Comparison of ENCODE assay signal across 11 cellular contexts in genomic region chr3:136545664-136546266, GRCh38.
A peak's percentile ranks its signal among the peaks of the same experiment; 100 is the strongest.
DNase-seq lines count a peak whose midpoint lies in the region; ATAC-seq and TF ChIP-seq lines count a peak whose summit lies in the region.
"Had no signal": no experiment of that assay in that cellular context is flagged by ENCODE, and none has a peak within 500 bp of the region (broad histone marks: within the 10 kb centered on the region; RNA-seq: fewer than 3 reads in every experiment).

No MANE protein-coding gene starts in this region.

- H3K4me3 Mint-ChIP-seq in glutamatergic neuron (ENCODE audit: unreplicated experiment): no peak overlapping the region
- H3K4me3 Mint-ChIP-seq: activated CD4-positive, alpha-beta T cell treated with anti-CD3 and anti-CD28 coated beads for 36 hours had no signal

- H3K36me3 ChIP-seq in SK-N-MC (ENCODE audit: insufficient read depth, low read length) (peaks cover 21% of the 10 kb centered on the region; the same call in 1 of the 2 replicates), psoas muscle (ENCODE audit: insufficient read depth in 1 of 2, low read depth in 1 of 2) (peaks cover 0 to 2% of the 10 kb centered on the region in 2 donors)

- H3K27me3 ChIP-seq in psoas muscle (ENCODE audit: insufficient read depth in 3 of 3, low read length in 2 of 3): no peaks in the 10 kb centered on the region

- ATAC-seq in psoas muscle (no peak), GM18505 (IDR thresholded peaks at IDR 0.05; ENCODE audit: unreplicated experiment) (no peak)
- ATAC-seq: activated CD4-positive, alpha-beta T cell treated with anti-CD3 and anti-CD28 coated beads for 36 hours had no signal

- H3K9me3 Mint-ChIP-seq in glutamatergic neuron (ENCODE audit: unreplicated experiment): peaks cover 1% of the 10 kb centered on the region

- H3K4me1 Mint-ChIP-seq in glutamatergic neuron (ENCODE audit: low read depth, unreplicated experiment): peaks cover 5% of the 10 kb centered on the region

- no peaks in the 10 kb centered on the region for H3K4me1 ChIP-seq in psoas muscle

- intact Hi-C loops in psoas muscle (cut with DNase I): loop anchor here in 1 of 2 donors (5.0 to 10.0 kb wide), 2 partner anchors 207 to 469 kb away; partner anchors contain the start of gene STAG1

- H3K36me3 Mint-ChIP-seq in glutamatergic neuron (ENCODE audit: unreplicated experiment): no peaks in the 10 kb centered on the region

- 82 to 89% (median 84%) methylated on average over 3 of the region's 3 CpGs for WGBS in psoas muscle, 3 donors

- H3K27me3 Mint-ChIP-seq in glutamatergic neuron (ENCODE audit: unreplicated experiment): no peaks in the 10 kb centered on the region
- H3K27me3 Mint-ChIP-seq: activated CD4-positive, alpha-beta T cell treated with anti-CD3 and anti-CD28 coated beads for 36 hours had no signal

- H3K9me3 ChIP-seq in SK-N-MC (ENCODE audit: low read depth, low read length) (no peaks in the 10 kb centered on the region), psoas muscle (no peaks in the 10 kb centered on the region)

- H3K4me3 ChIP-seq in SK-N-MC (no peak overlapping the region), fibroblast of mammary gland (ENCODE audit: control insufficient read depth, low read depth, low read length) (no peak overlapping the region), psoas muscle (no peak overlapping the region)
- H3K4me3 ChIP-seq: coronary artery had no signal

- DNase-seq in NCI-H446 (lab: John Stamatoyannopoulos, UW) (peak; percentile 0 to 20), NCI-H446 treated with DMSO at 0.1 percent for 48 hours (lab: John Stamatoyannopoulos, UW) (no peak), SK-N-MC (ENCODE audit: low read depth, low spot score) (no peak), fibroblast of mammary gland (ENCODE audit: low read depth) (peak; percentile 36), psoas muscle (no peak), glutamatergic neuron (no peak), NCI-H2081 treated with DMSO at 0.1 percent for 48 hours (lab: John Stamatoyannopoulos, UW) (no peak)
- DNase-seq: activated CD4-positive, alpha-beta T cell treated with anti-CD3 and anti-CD28 coated beads for 36 hours; NCI-H2107 had no signal

- TF ChIP-seq CTCF in fibroblast of mammary gland (conservative IDR thresholded peaks at IDR 0.05; ENCODE audit: control insufficient read depth, insufficient read depth, low read depth, low read length): peak; percentile 33
- TF ChIP-seq CTCF in psoas muscle (IDR thresholded peaks at IDR 0.05): peak; percentile 25
- no peak for TF ChIP-seq CTCF in glutamatergic neuron (IDR thresholded peaks at IDR 0.05; ENCODE audit: partially characterized antibody, unreplicated experiment)

- H3K9ac ChIP-seq in SK-N-MC (ENCODE audit: insufficient read length): no peak overlapping the region

- no peak for TF ChIP-seq POLR2A in GM18505 (IDR thresholded peaks at IDR 0.05; ENCODE audit: borderline replicate concordance, extremely low read depth, insufficient read depth, insufficient read length)

- no peak overlapping the region for H3K27ac Mint-ChIP-seq in glutamatergic neuron (ENCODE audit: unreplicated experiment)

- peak overlapping the region; percentile 27; the same call in 1 of the 2 replicates for H3K27ac ChIP-seq in SK-N-MC
- H3K27ac ChIP-seq in psoas muscle: no peak overlapping the region
- H3K27ac ChIP-seq: coronary artery had no signal

Comparison
In these comparisons a context has a peak if more than half of its experiments do, and no peak if none do; other contexts are left out.
1. DNase-seq: peak in NCI-H446 (2 of 2) and fibroblast of mammary gland (single experiment); none in NCI-H446 treated with DMSO at 0.1 percent for 48 hours (single experiment), SK-N-MC (single experiment), psoas muscle (0 of 2), glutamatergic neuron (single experiment) and NCI-H2081 treated with DMSO at 0.1 percent for 48 hours (single experiment).